2 cellular contexts compared by ENCODE assay signal in genomic region chr12:104703372-104703771, GRCh38.
TF ChIP-seq lines count a peak whose summit lies in the region.

No MANE protein-coding gene starts in this region.

TF ChIP-seq in HCT116, 20 proteins besides CTCF, POLR2A, EP300 and RAD21:
- TF ChIP-seq SP1 (IDR thresholded peaks at IDR 0.05; ENCODE audit: low read depth) (no peak), SRF (IDR thresholded peaks at IDR 0.05; ENCODE audit: low read depth) (no peak), EZH2phosphoT487 (IDR thresholded peaks at IDR 0.05; ENCODE audit: borderline replicate concordance) (no peak), REST (IDR thresholded peaks at IDR 0.05; ENCODE audit: low read depth) (no peak), FOSL1 (IDR thresholded peaks at IDR 0.05; ENCODE audit: low read depth) (no peak), JUND (IDR thresholded peaks at IDR 0.05) (no peak)

TF ChIP-seq in H1, 55 proteins besides CTCF, POLR2A, EP300 and RAD21:
- no peak for TF ChIP-seq SIN3A (conservative IDR thresholded peaks at IDR 0.05 in 1 of 2, IDR thresholded peaks at IDR 0.05 in 1 of 2; ENCODE audit: low read depth in 1 of 2, low read length in 2 of 2)
- no peak for TF ChIP-seq E2F6 (IDR thresholded peaks at IDR 0.05)
- no peak for TF ChIP-seq CTBP2 (IDR thresholded peaks at IDR 0.05; ENCODE audit: borderline replicate concordance, insufficient read depth, insufficient read length, low read length)
- TF ChIP-seq CHD7 (IDR thresholded peaks at IDR 0.05; ENCODE audit: insufficient replicate concordance, low read length) = no peak
- no peak for TF ChIP-seq RFX5 (IDR thresholded peaks at IDR 0.05; ENCODE audit: borderline replicate concordance, low read depth, low read length)
